Comparison of ENCODE assay signal across 2 cellular contexts in genomic region chr15:101081900-101082299, GRCh38.
TF ChIP-seq lines count a peak whose summit lies in the region.

No MANE protein-coding gene starts in this region.

TF ChIP-seq in HepG2, 621 proteins besides CTCF, POLR2A, EP300 and RAD21:
- TF ChIP-seq SKIL (CRISPR knock-in tag; IDR thresholded peaks at IDR 0.05; ENCODE audit: borderline replicate concordance): 0 out of 2 replicates have a peak, but pooled peaks have one; percentile 25
- 0 out of 2 replicates have a peak, but pooled peaks have one; percentile 24 for TF ChIP-seq ZNF207 (IDR thresholded peaks at IDR 0.05; ENCODE audit: borderline replicate concordance)
- TF ChIP-seq TRAFD1 (CRISPR knock-in tag; IDR thresholded peaks at IDR 0.05; ENCODE audit: borderline replicate concordance): no peak
- peak; percentile 66 for TF ChIP-seq MNT (IDR thresholded peaks at IDR 0.05)

TF ChIP-seq in H1, 55 proteins besides CTCF, POLR2A, EP300 and RAD21 (continued from another document):
- TF ChIP-seq MAFK (IDR thresholded peaks at IDR 0.05; ENCODE audit: low read depth, low read length): no peak
- TF ChIP-seq SP1 (IDR thresholded peaks at IDR 0.05; ENCODE audit: low read depth, low read length): no peak
- TF ChIP-seq JUN (IDR thresholded peaks at IDR 0.05; ENCODE audit: low read depth, low read length): no peak
- TF ChIP-seq FOSL1 (IDR thresholded peaks at IDR 0.05; ENCODE audit: insufficient read depth, low read depth, low read length): no peak
- no peak for TF ChIP-seq SP4 (IDR thresholded peaks at IDR 0.05; ENCODE audit: low read length)
- no peak for TF ChIP-seq SIRT6 (IDR thresholded peaks at IDR 0.05; ENCODE audit: low read length)
- TF ChIP-seq SAP30 (IDR thresholded peaks at IDR 0.05; ENCODE audit: insufficient read depth, insufficient replicate concordance, low read length): no peak
- TF ChIP-seq NANOG (IDR thresholded peaks at IDR 0.05; ENCODE audit: insufficient read depth, low read depth, low read length, poor library complexity, severe bottlenecking): no peak
- no peak for TF ChIP-seq MAX (IDR thresholded peaks at IDR 0.05)
TF ChIP-seq in H1: peak in this region for 0.
